ENCODE assay signal across 1 cellular context in genomic region chr11:31863170-31863929, GRCh38.
TF ChIP-seq lines count a peak whose summit lies in the region.

No MANE protein-coding gene starts in this region.

TF ChIP-seq in H1, 55 proteins besides CTCF, POLR2A, EP300 and RAD21:
- TF ChIP-seq SUZ12 (IDR thresholded peaks at IDR 0.05; ENCODE audit: low read length) = no peak
- TF ChIP-seq E2F6 (IDR thresholded peaks at IDR 0.05) = peak; percentile 64; the same call in 1 of the 2 replicates
TF ChIP-seq in H1: peak in this region for 1.
